In the genomic region with DNA sequence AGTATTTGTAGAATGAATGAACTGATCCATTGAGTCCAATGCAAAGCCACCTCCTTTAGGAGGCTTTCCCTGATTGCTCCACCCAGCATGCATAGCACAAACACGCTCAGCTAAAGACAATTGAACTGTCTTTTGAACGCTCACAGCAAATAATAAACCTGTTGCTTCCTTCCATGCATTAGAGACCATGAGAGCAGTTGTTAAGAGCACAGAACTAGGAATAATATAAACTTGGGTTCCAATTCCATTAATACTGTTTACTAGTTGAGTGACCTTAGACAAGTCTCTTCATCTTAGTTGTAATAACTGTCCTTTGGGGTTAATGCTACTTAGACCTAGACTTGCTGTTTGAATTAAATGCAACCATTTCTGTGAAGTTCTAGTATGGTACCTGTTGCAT, we compare ENCODE assay signal across 13 cellular contexts. TPM values are rescaled to one million over a fixed set of nuclear protein-coding genes. Genes with fewer than 3 reads are reported as not detected.
A peak's percentile ranks its signal among the peaks of the same experiment; 100 is the strongest.
DNase-seq lines count a peak whose midpoint lies in the region; ATAC-seq and TF ChIP-seq lines count a peak whose summit lies in the region.
"Had no signal": no experiment of that assay in that cellular context is flagged by ENCODE, and none has a peak within 500 bp of the region (broad histone marks: within the 10 kb centered on the region; RNA-seq: fewer than 3 reads in every experiment).

No MANE protein-coding gene starts in this region.

- TF ChIP-seq CTCF in DND-41 (IDR thresholded peaks at IDR 0.05; ENCODE audit: borderline replicate concordance, extremely low read depth, low read length, poor library complexity, severe bottlenecking), result no peak
- no peak for TF ChIP-seq CTCF in ascending aorta (IDR thresholded peaks at IDR 0.05)
- no peak for TF ChIP-seq CTCF in neutrophil (IDR thresholded peaks at IDR 0.05)

- ATAC-seq in DND-41 (ENCODE audit: insufficient read depth, low read depth) (no peak), GM21619 (IDR thresholded peaks at IDR 0.05; ENCODE audit: unreplicated experiment) (no peak), GM21367 (IDR thresholded peaks at IDR 0.05; ENCODE audit: unreplicated experiment) (no peak)

- H2AFZ ChIP-seq in DND-41 (ENCODE audit: low read depth, low read length), result no peak overlapping the region

- H4K20me1 ChIP-seq in BLaER1 (no peaks in the 10 kb centered on the region), DND-41 (ENCODE audit: insufficient read depth, low read length) (no peaks in the 10 kb centered on the region)

- H3K4me3 ChIP-seq in BLaER1 (no peak overlapping the region), DND-41 (ENCODE audit: low read depth in 1 of 2, low read length in 2 of 2) (no peak overlapping the region), ascending aorta (no peak overlapping the region), neutrophil (ENCODE audit: low read depth in 1 of 2, low read length in 1 of 2) (no peak overlapping the region)
- H3K4me3 ChIP-seq: ovary had no signal

- DNase-seq in DND-41, result no peak
- DNase-seq in ascending aorta (ENCODE audit: low spot score in 2 of 2), result no peak
- no peak for DNase-seq in activated effector memory CD4-positive, alpha-beta T cell treated with Interleukin-2 at 50 U/mL for 16 hours
- no peak for DNase-seq in NCI-H2107 treated with DMSO at 0.1 percent for 48 hours (lab: John Stamatoyannopoulos, UW; ENCODE audit: unreplicated experiment)
- DNase-seq: central memory CD4-positive, alpha-beta T cell; KG1; NCI-H2029; ovary had no signal

- H3K36me3 ChIP-seq in BLaER1, result no peaks in the 10 kb centered on the region
- no peaks in the 10 kb centered on the region for H3K36me3 ChIP-seq in DND-41 (ENCODE audit: insufficient read depth, low read length)
- H3K36me3 ChIP-seq in ascending aorta, result no peaks in the 10 kb centered on the region
- no peaks in the 10 kb centered on the region for H3K36me3 ChIP-seq in neutrophil
- H3K36me3 ChIP-seq: ovary, SJSA1 had no signal

- H3K27ac ChIP-seq in BLaER1 (peak overlapping the region; percentile 100), DND-41 (ENCODE audit: low read length) (no peak overlapping the region), ascending aorta (peak overlapping the region; percentile 86 to 100), neutrophil (peak overlapping the region; percentile 100)

- intact Hi-C loops in ascending aorta (cut with DNase I), result loop anchor here (10.0 kb wide), 1 partner anchor 382 kb away; no protein-coding TSS in a partner anchor

- H3K9me3 ChIP-seq in BLaER1 (no peaks in the 10 kb centered on the region), DND-41 (ENCODE audit: insufficient read depth, low read length, severe bottlenecking) (no peaks in the 10 kb centered on the region), ascending aorta (no peaks in the 10 kb centered on the region), neutrophil (no peaks in the 10 kb centered on the region)
- H3K9me3 ChIP-seq: ovary, SJSA1 had no signal

- H3K4me2 ChIP-seq in BLaER1, result peak overlapping the region; percentile 96
- 0 out of 2 replicates have a peak overlapping the region, but pooled peaks have one; percentile 60 for H3K4me2 ChIP-seq in DND-41 (ENCODE audit: insufficient read depth, low read length)

- H3K27me3 ChIP-seq in BLaER1, result no peaks in the 10 kb centered on the region
- no peaks in the 10 kb centered on the region for H3K27me3 ChIP-seq in DND-41 (ENCODE audit: insufficient read depth, low read length, poor library complexity)
- no peaks in the 10 kb centered on the region for H3K27me3 ChIP-seq in ascending aorta
- H3K27me3 ChIP-seq in neutrophil, result no peaks in the 10 kb centered on the region
- H3K27me3 ChIP-seq: ovary, SJSA1 had no signal

- H3K4me1 ChIP-seq in BLaER1, result peaks cover 81% of the 10 kb centered on the region
- peaks cover 43% of the 10 kb centered on the region for H3K4me1 ChIP-seq in DND-41 (ENCODE audit: insufficient read depth, low read length)
- H3K4me1 ChIP-seq in ascending aorta, result peaks cover 37 to 68% of the 10 kb centered on the region in 2 donors
- peaks cover 44 to 56% of the 10 kb centered on the region in 2 experiments for H3K4me1 ChIP-seq in neutrophil (ENCODE audit: control insufficient read depth in 1 of 2, insufficient read depth in 1 of 2, low read depth in 1 of 2, low read length in 1 of 2)

- H3K9ac ChIP-seq in BLaER1 (no peak overlapping the region), DND-41 (ENCODE audit: low read depth, low read length) (no peak overlapping the region)

- peaks cover 8% of the 10 kb centered on the region for H3K79me2 ChIP-seq in DND-41 (ENCODE audit: insufficient read depth, low read length)

RNA-seq across cellular contexts. Expression of a gene that starts 5.9 kb away (rescaled TPM):
- total RNA-seq in ascending aorta, result 106 TPM
